Comparison of ENCODE assay signal across 24 cellular contexts in the genomic region with DNA sequence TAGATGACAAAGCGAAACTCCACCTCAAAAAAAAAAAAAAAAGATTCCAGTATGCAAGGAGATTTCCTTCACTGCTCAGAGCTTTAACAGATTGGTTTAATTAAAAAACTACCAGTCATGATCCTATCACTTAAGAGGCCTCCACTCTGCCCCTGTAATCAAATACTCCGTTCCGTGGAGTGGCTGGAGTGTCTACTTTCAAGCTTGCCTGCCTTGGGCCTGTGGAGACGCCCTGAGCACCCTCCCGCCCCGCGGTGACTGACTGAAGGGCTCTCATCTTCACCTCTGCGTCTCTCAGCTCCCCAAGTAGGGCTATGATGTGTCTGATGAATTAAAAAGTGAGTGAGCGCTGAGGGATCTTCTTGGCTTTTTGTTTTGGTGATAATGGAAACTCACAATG. TPM values are rescaled to one million over a fixed set of nuclear protein-coding genes. Genes with fewer than 3 reads are reported as not detected.
"Had no signal": no experiment of that assay in that cellular context is flagged by ENCODE, and none has a peak within 500 bp of the region (broad histone marks: within the 10 kb centered on the region; RNA-seq: fewer than 3 reads in every experiment).

No MANE protein-coding gene starts in this region.

- H3K4me3 Mint-ChIP-seq: activated CD4-positive, alpha-beta T cell treated with anti-CD3 and anti-CD28 coated beads, Interleukin-2, amount 10 ng/mL, durations not matched to agents 7 days and 5 days; activated CD8-positive, alpha-beta memory T cell treated with anti-CD3 and anti-CD28 coated beads, Interleukin-2, amount 10 ng/mL, durations not matched to agents 7 days and 5 days; activated CD8-positive, alpha-beta T cell treated with anti-CD3 and anti-CD28 coated beads for 36 hours; activated naive CD8-positive, alpha-beta T cell treated with anti-CD3 and anti-CD28 coated beads, Interleukin-2, amount 50 U/mL, for 24 hours; memory B cell; nephron progenitor cell; stimulated activated memory B cell treated with anti-CD40 and anti-IgM and Interleukin-4, amounts not matched to agents 10 μg/mL and 1 μg/mL and 100 μg/mL, for 72 hours had no signal

- H3K4me1 ChIP-seq: foreskin keratinocyte, left ventricle myocardium inferior, parathyroid adenoma, right lobe of liver, stomach, suprapubic skin had no signal

- H3K9me3 Mint-ChIP-seq: activated CD4-positive, alpha-beta T cell treated with anti-CD3 and anti-CD28 coated beads, Interleukin-2, amount 10 ng/mL, durations not matched to agents 7 days and 5 days; activated naive CD8-positive, alpha-beta T cell treated with anti-CD3 and anti-CD28 coated beads, Interleukin-2, amount 50 U/mL, for 24 hours; memory B cell; nephron progenitor cell; stimulated activated memory B cell treated with anti-CD40 and anti-IgM and Interleukin-4, amounts not matched to agents 10 μg/mL and 1 μg/mL and 100 μg/mL, for 72 hours had no signal

- DNase-seq: activated CD4-positive, alpha-beta T cell treated with anti-CD3 and anti-CD28 coated beads, Interleukin-2, amount 10 ng/mL, durations not matched to agents 7 days and 5 days; activated CD4-positive, CD25-positive, alpha-beta regulatory T cell treated with anti-CD3 and anti-CD28 coated beads, Interleukin-2, amount 50 U/mL, for 72 hours; activated CD8-positive, alpha-beta memory T cell treated with anti-CD3 and anti-CD28 coated beads, Interleukin-2, amount 10 ng/mL, durations not matched to agents 7 days and 5 days; activated CD8-positive, alpha-beta T cell treated with anti-CD3 and anti-CD28 coated beads for 36 hours; activated effector memory CD4-positive, alpha-beta T cell treated with anti-CD3 and anti-CD28 coated beads, Interleukin-2, amount 50 U/mL, for 16 hours; activated naive CD4-positive, alpha-beta T cell treated with anti-CD3 and anti-CD28 coated beads, Interleukin-2, amount 50 U/mL, for 16 hours; activated naive CD8-positive, alpha-beta T cell treated with anti-CD3 and anti-CD28 coated beads, Interleukin-2, amount 50 U/mL, for 24 hours; activated T-cell treated with anti-CD3 and anti-CD28 coated beads for 4 hours; cortex of kidney; foreskin keratinocyte; left ventricle myocardium inferior; nephron progenitor cell; right lobe of liver; stimulated activated CD4-positive, alpha-beta T cell treated with anti-CD3 and anti-CD28 coated beads, Interleukin-1b, Interleukin-23, amount 100 ng/mL, for 48 hours; stomach; trophoblast cell had no signal

- H3K27me3 Mint-ChIP-seq: activated CD4-positive, alpha-beta T cell treated with anti-CD3 and anti-CD28 coated beads, Interleukin-2, amount 10 ng/mL, durations not matched to agents 7 days and 5 days; activated CD8-positive, alpha-beta memory T cell treated with anti-CD3 and anti-CD28 coated beads, Interleukin-2, amount 10 ng/mL, durations not matched to agents 7 days and 5 days; activated CD8-positive, alpha-beta T cell treated with anti-CD3 and anti-CD28 coated beads for 36 hours; activated naive CD8-positive, alpha-beta T cell treated with anti-CD3 and anti-CD28 coated beads, Interleukin-2, amount 50 U/mL, for 24 hours; memory B cell; stimulated activated memory B cell treated with anti-CD40 and anti-IgM and Interleukin-4, amounts not matched to agents 10 μg/mL and 1 μg/mL and 100 μg/mL, for 72 hours had no signal

- ATAC-seq: activated CD8-positive, alpha-beta memory T cell treated with anti-CD3 and anti-CD28 coated beads, Interleukin-2, amount 10 ng/mL, durations not matched to agents 7 days and 5 days; activated CD8-positive, alpha-beta T cell treated with anti-CD3 and anti-CD28 coated beads for 36 hours; activated naive CD8-positive, alpha-beta T cell treated with anti-CD3 and anti-CD28 coated beads, Interleukin-2, amount 50 U/mL, for 24 hours; foreskin keratinocyte; right lobe of liver; stimulated activated memory B cell treated with anti-CD40 and anti-IgM and Interleukin-4, amounts not matched to agents 10 μg/mL and 1 μg/mL and 100 μg/mL, for 72 hours had no signal

- H3K9me3 ChIP-seq: left ventricle myocardium inferior, right lobe of liver, stomach, suprapubic skin had no signal

- H3K4me1 Mint-ChIP-seq: activated CD4-positive, alpha-beta T cell treated with anti-CD3 and anti-CD28 coated beads, Interleukin-2, amount 10 ng/mL, durations not matched to agents 7 days and 5 days; activated CD8-positive, alpha-beta memory T cell treated with anti-CD3 and anti-CD28 coated beads, Interleukin-2, amount 10 ng/mL, durations not matched to agents 7 days and 5 days; activated naive CD8-positive, alpha-beta T cell treated with anti-CD3 and anti-CD28 coated beads, Interleukin-2, amount 50 U/mL, for 24 hours; memory B cell; nephron progenitor cell; stimulated activated memory B cell treated with anti-CD40 and anti-IgM and Interleukin-4, amounts not matched to agents 10 μg/mL and 1 μg/mL and 100 μg/mL, for 72 hours had no signal

- H3K27ac ChIP-seq: epithelial cell of prostate, foreskin keratinocyte, left ventricle myocardium inferior, parathyroid adenoma, right lobe of liver, skin epidermis, stomach, suprapubic skin, VCaP had no signal

- H3K27ac Mint-ChIP-seq: activated CD4-positive, alpha-beta T cell treated with anti-CD3 and anti-CD28 coated beads, Interleukin-2, amount 10 ng/mL, durations not matched to agents 7 days and 5 days; activated CD8-positive, alpha-beta memory T cell treated with anti-CD3 and anti-CD28 coated beads, Interleukin-2, amount 10 ng/mL, durations not matched to agents 7 days and 5 days; activated CD8-positive, alpha-beta T cell treated with anti-CD3 and anti-CD28 coated beads for 36 hours; activated naive CD8-positive, alpha-beta T cell treated with anti-CD3 and anti-CD28 coated beads, Interleukin-2, amount 50 U/mL, for 24 hours; memory B cell; nephron progenitor cell; stimulated activated memory B cell treated with anti-CD40 and anti-IgM and Interleukin-4, amounts not matched to agents 10 μg/mL and 1 μg/mL and 100 μg/mL, for 72 hours had no signal

- H3K4me3 ChIP-seq: left ventricle myocardium inferior, right lobe of liver, skin epidermis, stomach, suprapubic skin had no signal

- H3K27me3 ChIP-seq: foreskin keratinocyte, right lobe of liver, stomach, suprapubic skin had no signal

RNA-seq across cellular contexts. Expression of a gene that starts 25.3 kb away (rescaled TPM):
- total RNA-seq: pulmonary artery endothelial cell had no signal
